20 cellular contexts compared by ENCODE assay signal in genomic region chr9:13621871-13622564, GRCh38.
"Had no signal": no experiment of that assay in that cellular context is flagged by ENCODE, and none has a peak within 500 bp of the region (broad histone marks: within the 10 kb centered on the region; RNA-seq: fewer than 3 reads in every experiment).

No MANE protein-coding gene starts in this region.

- ATAC-seq: activated naive CD8-positive, alpha-beta T cell treated with anti-CD3 and anti-CD28 coated beads, Interleukin-2, amount 50 U/mL, for 24 hours; gastroesophageal sphincter; left lung; natural killer cell had no signal

- DNase-seq: activated CD4-positive, alpha-beta memory T cell treated with anti-CD3 and anti-CD28 coated beads for 36 hours; activated CD4-positive, alpha-beta T cell treated with anti-CD3 and anti-CD28 coated beads for 4 hours; activated CD4-positive, CD25-positive, alpha-beta regulatory T cell; activated gamma-delta T cell; activated naive CD4-positive, alpha-beta T cell treated with anti-CD3 and anti-CD28 coated beads, Interleukin-2, amount 50 U/mL, for 16 hours; activated naive CD8-positive, alpha-beta T cell treated with anti-CD3 and anti-CD28 coated beads, Interleukin-2, amount 50 U/mL, for 24 hours; cortex of kidney; endodermal cell; esophagus squamous epithelium; kidney; left lung; mammary epithelial cell; midbrain; natural killer cell; retina; spleen; stimulated activated CD4-positive, alpha-beta T cell treated with anti-CD3 and anti-CD28 coated beads, Interleukin-4, amount 100 ng/mL, for 1 hour; stimulated activated naive CD4-positive, alpha-beta T cell; testis had no signal
